22 cellular contexts compared by ENCODE assay signal in genomic region chr7:46508541-46508940, GRCh38.
"Had no signal": no experiment of that assay in that cellular context is flagged by ENCODE, and none has a peak within 500 bp of the region (broad histone marks: within the 10 kb centered on the region; RNA-seq: fewer than 3 reads in every experiment).

No MANE protein-coding gene starts in this region.

- H3K4me3 ChIP-seq: left lung, pancreas, right lobe of liver, suprapubic skin, transverse colon, upper lobe of right lung, uterus had no signal

- H3K27ac ChIP-seq: left lung, pancreas, right lobe of liver, suprapubic skin, transverse colon, upper lobe of right lung, uterus had no signal

- DNase-seq: cortex of kidney; head of caudate nucleus; kidney; left lung; mesenchymal stem cell; midbrain; naive thymus-derived CD4-positive, alpha-beta T cell; occipital lobe; pancreas; right lobe of liver; small intestine; stimulated activated CD4-positive, alpha-beta T cell treated with anti-CD3 and anti-CD28 coated beads, Interleukin-12 subunit alpha, Interleukin-12 subunit beta, amount 100 ng/mL, for 4 hours; stimulated activated CD4-positive, alpha-beta T cell treated with anti-CD3 and anti-CD28 coated beads, Interleukin-1b, Interleukin-23, amount 100 ng/mL, for 48 hours; stimulated activated CD4-positive, alpha-beta T cell treated with anti-CD3 and anti-CD28 coated beads, Interleukin-4, amount 100 ng/mL, for 1 hour; stimulated activated CD8-positive, alpha-beta memory T cell treated with anti-CD3 and anti-CD28 coated beads, Interleukin-4, amount 100 ng/mL, for 48 hours; stimulated activated naive CD4-positive, alpha-beta T cell; stimulated activated naive CD8-positive, alpha-beta T cell treated with anti-CD3 and anti-CD28 coated beads, Interleukin-15, amount 100 ng/mL, for 72 hours; transverse colon; upper lobe of right lung; uterus had no signal

- ATAC-seq: left lung; naive thymus-derived CD4-positive, alpha-beta T cell; pancreas; right lobe of liver; stimulated activated naive CD8-positive, alpha-beta T cell treated with anti-CD3 and anti-CD28 coated beads, Interleukin-15, amount 100 ng/mL, for 72 hours; upper lobe of right lung had no signal

- H3K4me3 Mint-ChIP-seq: naive thymus-derived CD4-positive, alpha-beta T cell; stimulated activated naive CD8-positive, alpha-beta T cell treated with anti-CD3 and anti-CD28 coated beads, Interleukin-15, amount 100 ng/mL, for 72 hours had no signal

- H3K36me3 ChIP-seq: left lung, pancreas, right lobe of liver, suprapubic skin, transverse colon, upper lobe of right lung, uterus had no signal

- H3K36me3 Mint-ChIP-seq: naive thymus-derived CD4-positive, alpha-beta T cell had no signal

- H3K4me1 Mint-ChIP-seq: stimulated activated naive CD8-positive, alpha-beta T cell treated with anti-CD3 and anti-CD28 coated beads, Interleukin-15, amount 100 ng/mL, for 72 hours had no signal

- H3K9me3 ChIP-seq: pancreas, right lobe of liver, suprapubic skin, transverse colon, upper lobe of right lung had no signal

- H3K27ac Mint-ChIP-seq: naive thymus-derived CD4-positive, alpha-beta T cell; progenitor cell of endocrine pancreas; stimulated activated naive CD8-positive, alpha-beta T cell treated with anti-CD3 and anti-CD28 coated beads, Interleukin-15, amount 100 ng/mL, for 72 hours had no signal

- H3K27me3 Mint-ChIP-seq: naive thymus-derived CD4-positive, alpha-beta T cell; stimulated activated naive CD8-positive, alpha-beta T cell treated with anti-CD3 and anti-CD28 coated beads, Interleukin-15, amount 100 ng/mL, for 72 hours had no signal

- H3K4me1 ChIP-seq: left lung, pancreas, suprapubic skin, transverse colon, upper lobe of right lung, uterus had no signal

- H3K27me3 ChIP-seq: left lung, pancreas, right lobe of liver, suprapubic skin, transverse colon, upper lobe of right lung, uterus had no signal
